ENCODE assay signal across 1 cellular context in the genomic region with DNA sequence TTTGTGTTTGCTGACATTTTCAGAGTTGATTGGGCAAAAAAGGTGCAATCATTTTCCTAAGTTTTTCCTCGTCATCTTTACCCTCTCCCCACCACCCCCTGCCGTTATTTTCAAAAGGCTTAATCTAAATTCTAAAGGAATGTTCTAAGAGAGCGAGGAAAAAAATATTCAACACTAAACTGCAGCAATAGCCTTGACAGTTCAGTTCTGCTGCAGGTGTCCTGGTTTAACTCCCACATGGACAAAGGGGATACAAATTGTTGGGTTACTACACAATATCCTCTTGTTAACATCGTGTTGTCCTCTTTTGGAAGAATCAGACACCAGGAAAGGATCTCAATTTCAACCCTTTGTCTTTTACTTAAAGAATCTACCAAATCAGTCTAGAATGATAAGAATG.
TF ChIP-seq lines count a peak whose summit lies in the region.

No MANE protein-coding gene starts in this region.

TF ChIP-seq in GM23338, 12 proteins besides CTCF, POLR2A, EP300 and RAD21 (continued from another document):
- TF ChIP-seq, protein P1, sequence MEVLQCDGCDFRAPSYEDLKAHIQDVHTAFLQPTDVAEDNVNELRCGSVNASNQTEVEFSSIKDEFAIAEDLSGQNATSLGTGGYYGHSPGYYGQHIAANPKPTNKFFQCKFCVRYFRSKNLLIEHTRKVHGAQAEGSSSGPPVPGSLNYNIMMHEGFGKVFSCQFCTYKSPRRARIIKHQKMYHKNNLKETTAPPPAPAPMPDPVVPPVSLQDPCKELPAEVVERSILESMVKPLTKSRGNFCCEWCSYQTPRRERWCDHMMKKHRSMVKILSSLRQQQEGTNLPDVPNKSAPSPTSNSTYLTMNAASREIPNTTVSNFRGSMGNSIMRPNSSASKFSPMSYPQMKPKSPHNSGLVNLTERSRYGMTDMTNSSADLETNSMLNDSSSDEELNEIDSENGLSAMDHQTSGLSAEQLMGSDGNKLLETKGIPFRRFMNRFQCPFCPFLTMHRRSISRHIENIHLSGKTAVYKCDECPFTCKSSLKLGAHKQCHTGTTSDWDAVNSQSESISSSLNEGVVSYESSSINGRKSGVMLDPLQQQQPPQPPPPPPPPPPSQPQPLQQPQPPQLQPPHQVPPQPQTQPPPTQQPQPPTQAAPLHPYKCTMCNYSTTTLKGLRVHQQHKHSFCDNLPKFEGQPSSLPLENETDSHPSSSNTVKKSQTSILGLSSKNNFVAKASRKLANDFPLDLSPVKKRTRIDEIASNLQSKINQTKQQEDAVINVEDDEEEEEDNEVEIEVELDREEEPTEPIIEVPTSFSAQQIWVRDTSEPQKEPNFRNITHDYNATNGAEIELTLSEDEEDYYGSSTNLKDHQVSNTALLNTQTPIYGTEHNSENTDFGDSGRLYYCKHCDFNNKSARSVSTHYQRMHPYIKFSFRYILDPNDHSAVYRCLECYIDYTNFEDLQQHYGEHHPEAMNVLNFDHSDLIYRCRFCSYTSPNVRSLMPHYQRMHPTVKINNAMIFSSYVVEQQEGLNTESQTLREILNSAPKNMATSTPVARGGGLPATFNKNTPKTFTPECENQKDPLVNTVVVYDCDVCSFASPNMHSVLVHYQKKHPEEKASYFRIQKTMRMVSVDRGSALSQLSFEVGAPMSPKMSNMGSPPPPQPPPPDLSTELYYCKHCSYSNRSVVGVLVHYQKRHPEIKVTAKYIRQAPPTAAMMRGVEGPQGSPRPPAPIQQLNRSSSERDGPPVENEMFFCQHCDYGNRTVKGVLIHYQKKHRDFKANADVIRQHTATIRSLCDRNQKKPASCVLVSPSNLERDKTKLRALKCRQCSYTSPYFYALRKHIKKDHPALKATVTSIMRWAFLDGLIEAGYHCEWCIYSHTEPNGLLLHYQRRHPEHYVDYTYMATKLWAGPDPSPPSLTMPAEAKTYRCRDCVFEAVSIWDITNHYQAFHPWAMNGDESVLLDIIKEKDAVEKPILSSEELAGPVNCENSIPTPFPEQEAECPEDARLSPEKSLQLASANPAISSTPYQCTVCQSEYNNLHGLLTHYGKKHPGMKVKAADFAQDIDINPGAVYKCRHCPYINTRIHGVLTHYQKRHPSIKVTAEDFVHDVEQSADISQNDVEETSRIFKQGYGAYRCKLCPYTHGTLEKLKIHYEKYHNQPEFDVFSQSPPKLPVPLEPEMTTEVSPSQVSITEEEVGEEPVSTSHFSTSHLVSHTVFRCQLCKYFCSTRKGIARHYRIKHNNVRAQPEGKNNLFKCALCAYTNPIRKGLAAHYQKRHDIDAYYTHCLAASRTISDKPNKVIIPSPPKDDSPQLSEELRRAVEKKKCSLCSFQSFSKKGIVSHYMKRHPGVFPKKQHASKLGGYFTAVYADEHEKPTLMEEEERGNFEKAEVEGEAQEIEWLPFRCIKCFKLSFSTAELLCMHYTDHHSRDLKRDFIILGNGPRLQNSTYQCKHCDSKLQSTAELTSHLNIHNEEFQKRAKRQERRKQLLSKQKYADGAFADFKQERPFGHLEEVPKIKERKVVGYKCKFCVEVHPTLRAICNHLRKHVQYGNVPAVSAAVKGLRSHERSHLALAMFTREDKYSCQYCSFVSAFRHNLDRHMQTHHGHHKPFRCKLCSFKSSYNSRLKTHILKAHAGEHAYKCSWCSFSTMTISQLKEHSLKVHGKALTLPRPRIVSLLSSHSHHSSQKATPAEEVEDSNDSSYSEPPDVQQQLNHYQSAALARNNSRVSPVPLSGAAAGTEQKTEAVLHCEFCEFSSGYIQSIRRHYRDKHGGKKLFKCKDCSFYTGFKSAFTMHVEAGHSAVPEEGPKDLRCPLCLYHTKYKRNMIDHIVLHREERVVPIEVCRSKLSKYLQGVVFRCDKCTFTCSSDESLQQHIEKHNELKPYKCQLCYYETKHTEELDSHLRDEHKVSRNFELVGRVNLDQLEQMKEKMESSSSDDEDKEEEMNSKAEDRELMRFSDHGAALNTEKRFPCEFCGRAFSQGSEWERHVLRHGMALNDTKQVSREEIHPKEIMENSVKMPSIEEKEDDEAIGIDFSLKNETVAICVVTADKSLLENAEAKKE (CRISPR knock-in tag; IDR thresholded peaks at IDR 0.05), result no peak
- TF ChIP-seq, protein P2, sequence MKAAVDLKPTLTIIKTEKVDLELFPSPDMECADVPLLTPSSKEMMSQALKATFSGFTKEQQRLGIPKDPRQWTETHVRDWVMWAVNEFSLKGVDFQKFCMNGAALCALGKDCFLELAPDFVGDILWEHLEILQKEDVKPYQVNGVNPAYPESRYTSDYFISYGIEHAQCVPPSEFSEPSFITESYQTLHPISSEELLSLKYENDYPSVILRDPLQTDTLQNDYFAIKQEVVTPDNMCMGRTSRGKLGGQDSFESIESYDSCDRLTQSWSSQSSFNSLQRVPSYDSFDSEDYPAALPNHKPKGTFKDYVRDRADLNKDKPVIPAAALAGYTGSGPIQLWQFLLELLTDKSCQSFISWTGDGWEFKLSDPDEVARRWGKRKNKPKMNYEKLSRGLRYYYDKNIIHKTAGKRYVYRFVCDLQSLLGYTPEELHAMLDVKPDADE (IDR thresholded peaks at IDR 0.05), result no peak
TF ChIP-seq in GM23338: peak in this region for 0.
